Comparison of ENCODE assay signal across 1 cellular context in the genomic region with DNA sequence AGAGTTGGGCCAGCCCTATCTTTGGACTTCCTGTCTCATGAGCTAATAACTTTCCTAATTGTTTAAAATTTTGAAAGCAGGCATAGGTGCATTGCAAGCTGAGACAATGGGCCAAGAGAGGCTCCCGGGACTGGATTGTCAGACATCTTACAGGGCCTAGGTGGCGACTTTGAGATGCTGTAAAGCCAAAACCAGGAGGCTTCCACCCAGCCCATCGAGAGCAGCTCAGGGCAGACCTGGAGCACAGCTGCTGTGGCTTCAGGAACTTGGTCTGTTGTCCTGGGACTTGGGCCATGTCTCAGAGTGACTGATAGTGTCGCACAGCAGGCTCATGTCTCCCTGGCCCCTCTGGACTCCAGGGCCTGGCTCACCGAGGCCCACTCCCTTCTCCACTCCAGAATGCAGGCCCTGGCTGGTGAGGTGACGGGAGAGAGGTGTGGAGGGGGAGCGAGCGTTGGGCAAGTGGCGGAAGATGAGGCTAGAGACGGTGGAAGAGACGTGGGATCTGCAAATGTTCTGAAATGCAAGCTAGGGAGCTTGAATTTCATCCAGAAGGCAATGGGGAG.
TF ChIP-seq lines count a peak whose summit lies in the region.

No MANE protein-coding gene starts in this region.

TF ChIP-seq in HepG2, 621 proteins besides CTCF, POLR2A, EP300 and RAD21 (continued from another document and continues in another):
- TF ChIP-seq ZNF407 (CRISPR knock-in tag; IDR thresholded peaks at IDR 0.05; ENCODE audit: not compliant biosample characterization) (no peak), USF2 (IDR thresholded peaks at IDR 0.05; ENCODE audit: low read depth, low read length) (no peak), USF2 (CRISPR knock-in tag; IDR thresholded peaks at IDR 0.05; ENCODE audit: borderline replicate concordance) (no peak), ZNF674 (CRISPR knock-in tag; IDR thresholded peaks at IDR 0.05; ENCODE audit: low read depth) (no peak), KLF15 (CRISPR knock-in tag; IDR thresholded peaks at IDR 0.05; ENCODE audit: borderline replicate concordance) (no peak), CBX1 (IDR thresholded peaks at IDR 0.05; ENCODE audit: low read depth) (no peak), ZBTB40 (IDR thresholded peaks at IDR 0.05) (no peak), ZBTB40 (CRISPR knock-in tag; IDR thresholded peaks at IDR 0.05) (no peak), SAP130 (CRISPR knock-in tag; IDR thresholded peaks at IDR 0.05; ENCODE audit: low read depth) (peak; percentile 43; the same call in 1 of the 2 replicates), PAWR (CRISPR knock-in tag; IDR thresholded peaks at IDR 0.05; ENCODE audit: borderline replicate concordance) (no peak), RFXAP (CRISPR knock-in tag; IDR thresholded peaks at IDR 0.05; ENCODE audit: borderline replicate concordance) (no peak), ELF4 (CRISPR knock-in tag; IDR thresholded peaks at IDR 0.05; ENCODE audit: borderline replicate concordance) (no peak), ZBTB21 (CRISPR knock-in tag; IDR thresholded peaks at IDR 0.05) (no peak), MAFG (CRISPR knock-in tag; IDR thresholded peaks at IDR 0.05) (no peak), HOXD1 (CRISPR knock-in tag; IDR thresholded peaks at IDR 0.05) (no peak), ZFY (CRISPR knock-in tag; IDR thresholded peaks at IDR 0.05) (no peak; the same call in 1 of the 2 replicates), TAF1 (CRISPR knock-in tag; IDR thresholded peaks at IDR 0.05) (no peak), HBP1 (CRISPR knock-in tag; IDR thresholded peaks at IDR 0.05; ENCODE audit: low read depth) (no peak), ZNF550 (CRISPR knock-in tag; IDR thresholded peaks at IDR 0.05; ENCODE audit: borderline replicate concordance) (no peak), ZBTB25 (CRISPR knock-in tag; IDR thresholded peaks at IDR 0.05) (no peak), LCORL (IDR thresholded peaks at IDR 0.05) (no peak), LCORL (CRISPR knock-in tag; IDR thresholded peaks at IDR 0.05) (no peak), HOXA3 (CRISPR knock-in tag; IDR thresholded peaks at IDR 0.05) (no peak), STAG1 (CRISPR knock-in tag; IDR thresholded peaks at IDR 0.05) (peak; percentile 82)
- TF ChIP-seq, protein P1, sequence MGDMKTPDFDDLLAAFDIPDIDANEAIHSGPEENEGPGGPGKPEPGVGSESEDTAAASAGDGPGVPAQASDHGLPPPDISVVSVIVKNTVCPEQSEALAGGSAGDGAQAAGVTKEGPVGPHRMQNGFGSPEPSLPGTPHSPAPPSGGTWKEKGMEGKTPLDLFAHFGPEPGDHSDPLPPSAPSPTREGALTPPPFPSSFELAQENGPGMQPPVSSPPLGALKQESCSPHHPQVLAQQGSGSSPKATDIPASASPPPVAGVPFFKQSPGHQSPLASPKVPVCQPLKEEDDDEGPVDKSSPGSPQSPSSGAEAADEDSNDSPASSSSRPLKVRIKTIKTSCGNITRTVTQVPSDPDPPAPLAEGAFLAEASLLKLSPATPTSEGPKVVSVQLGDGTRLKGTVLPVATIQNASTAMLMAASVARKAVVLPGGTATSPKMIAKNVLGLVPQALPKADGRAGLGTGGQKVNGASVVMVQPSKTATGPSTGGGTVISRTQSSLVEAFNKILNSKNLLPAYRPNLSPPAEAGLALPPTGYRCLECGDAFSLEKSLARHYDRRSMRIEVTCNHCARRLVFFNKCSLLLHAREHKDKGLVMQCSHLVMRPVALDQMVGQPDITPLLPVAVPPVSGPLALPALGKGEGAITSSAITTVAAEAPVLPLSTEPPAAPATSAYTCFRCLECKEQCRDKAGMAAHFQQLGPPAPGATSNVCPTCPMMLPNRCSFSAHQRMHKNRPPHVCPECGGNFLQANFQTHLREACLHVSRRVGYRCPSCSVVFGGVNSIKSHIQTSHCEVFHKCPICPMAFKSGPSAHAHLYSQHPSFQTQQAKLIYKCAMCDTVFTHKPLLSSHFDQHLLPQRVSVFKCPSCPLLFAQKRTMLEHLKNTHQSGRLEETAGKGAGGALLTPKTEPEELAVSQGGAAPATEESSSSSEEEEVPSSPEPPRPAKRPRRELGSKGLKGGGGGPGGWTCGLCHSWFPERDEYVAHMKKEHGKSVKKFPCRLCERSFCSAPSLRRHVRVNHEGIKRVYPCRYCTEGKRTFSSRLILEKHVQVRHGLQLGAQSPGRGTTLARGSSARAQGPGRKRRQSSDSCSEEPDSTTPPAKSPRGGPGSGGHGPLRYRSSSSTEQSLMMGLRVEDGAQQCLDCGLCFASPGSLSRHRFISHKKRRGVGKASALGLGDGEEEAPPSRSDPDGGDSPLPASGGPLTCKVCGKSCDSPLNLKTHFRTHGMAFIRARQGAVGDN (CRISPR knock-in tag; IDR thresholded peaks at IDR 0.05): peak; percentile 42
